In the genomic region with DNA sequence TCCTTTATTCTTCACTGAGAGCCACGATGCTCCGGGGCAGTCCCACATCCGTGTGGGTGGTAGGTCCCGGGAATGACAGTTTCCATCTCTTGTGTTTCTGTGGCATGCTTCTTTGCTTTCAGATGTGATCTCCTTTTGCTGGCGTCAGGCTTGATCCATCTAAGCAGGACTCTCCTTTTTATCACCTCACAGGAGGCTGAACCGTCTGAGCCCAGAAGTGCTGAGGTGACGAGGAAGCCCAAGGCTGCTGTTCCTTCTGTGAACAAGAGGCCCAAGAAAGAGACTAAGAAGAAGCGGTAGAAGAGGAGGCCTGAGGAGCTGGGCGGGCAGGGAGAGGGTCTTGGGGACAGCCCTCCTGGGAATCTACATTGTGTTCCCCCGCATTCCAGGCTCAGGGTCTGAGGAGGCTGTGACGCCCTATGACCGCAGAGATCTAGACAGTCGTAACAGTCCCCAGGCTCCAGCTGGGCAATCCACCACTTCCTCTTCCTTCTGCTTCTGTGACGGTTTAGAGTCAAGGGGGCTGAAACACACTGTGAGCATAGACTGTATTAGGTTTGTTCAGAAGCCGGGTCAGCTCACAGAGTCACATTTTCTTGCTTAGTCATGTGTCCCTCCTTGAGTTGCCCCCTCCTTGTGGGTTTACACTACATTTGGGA, we compare ENCODE assay signal across 10 cellular contexts. TPM values are rescaled to one million over a fixed set of nuclear protein-coding genes. Genes with fewer than 3 reads are reported as not detected.
A peak's percentile ranks its signal among the peaks of the same experiment; 100 is the strongest.
DNase-seq lines count a peak whose midpoint lies in the region; ATAC-seq and TF ChIP-seq lines count a peak whose summit lies in the region.
"Had no signal": no experiment of that assay in that cellular context is flagged by ENCODE, and none has a peak within 500 bp of the region (broad histone marks: within the 10 kb centered on the region; RNA-seq: fewer than 3 reads in every experiment).

No MANE protein-coding gene starts in this region.

- TF ChIP-seq CTCF in Peyer's patch (IDR thresholded peaks at IDR 0.05) (no peak), left ventricle myocardium inferior (IDR thresholded peaks at IDR 0.05; ENCODE audit: borderline replicate concordance) (no peak), transverse colon (IDR thresholded peaks at IDR 0.05) (no peak)

- H3K27ac ChIP-seq in Peyer's patch = peak overlapping the region; percentile 68 to 85 (median 78)
- H3K27ac ChIP-seq in left ventricle myocardium inferior (replicated peaks) = peak overlapping the region; percentile 94
- peak overlapping the region; percentile 75 to 92 (median 80) for H3K27ac ChIP-seq in transverse colon

- WGBS in transverse colon (ENCODE audit: low coverage in 1 of 2), 2 donors = 65 to 100% methylated on average over 3 to 15 of the region's 15 CpGs

- no peak for TF ChIP-seq EP300 in transverse colon (IDR thresholded peaks at IDR 0.05; ENCODE audit: low read depth)

- TF ChIP-seq POLR2A in Peyer's patch (IDR thresholded peaks at IDR 0.05) (no peak), transverse colon (IDR thresholded peaks at IDR 0.05) (no peak)

- in situ Hi-C loops in transverse colon (cut with MboI; ENCODE audit: low pct_ligation_motif_present in 1 of 4, low pct_unique_long_range_greater_than_20kb in 1 of 4, low sequenced_read_pairs in 3 of 4) = no loop called here

- intact Hi-C loops in left ventricle myocardium inferior (cut with micrococcal nuclease) (no loop called here), transverse colon (cut with DNase I; ENCODE audit: low total_unique reads) (no loop called here)

- H3K9me3 ChIP-seq in Peyer's patch (no peaks in the 10 kb centered on the region), left ventricle myocardium inferior (replicated peaks) (no peaks in the 10 kb centered on the region), transverse colon (no peaks in the 10 kb centered on the region)

- H3K4me1 ChIP-seq in Peyer's patch = peaks cover 0 to 38% (median 14%) of the 10 kb centered on the region in 4 donors
- peaks cover 45% of the 10 kb centered on the region for H3K4me1 ChIP-seq in left ventricle myocardium inferior
- peaks cover 22 to 51% (median 33%) of the 10 kb centered on the region in 4 donors for H3K4me1 ChIP-seq in transverse colon

- peaks cover 0 to 20% (median 0%) of the 10 kb centered on the region in 3 donors for H3K36me3 ChIP-seq in Peyer's patch
- H3K36me3 ChIP-seq in left ventricle myocardium inferior = peaks cover 17% of the 10 kb centered on the region
- H3K36me3 ChIP-seq in transverse colon = peaks cover 0 to 5% (median 0%) of the 10 kb centered on the region in 4 donors

- H3K27me3 ChIP-seq in Peyer's patch (no peaks in the 10 kb centered on the region), left ventricle myocardium inferior (ENCODE audit: low read depth) (no peaks in the 10 kb centered on the region), transverse colon (no peaks in the 10 kb centered on the region)

- H3K4me3 ChIP-seq in Peyer's patch (peak overlapping the region in 1 of 4 donors; percentile 18), left ventricle myocardium inferior (no peak overlapping the region), transverse colon (no peak overlapping the region)

- peak; percentile 83 for ATAC-seq in GM18868 (IDR thresholded peaks at IDR 0.05; ENCODE audit: unreplicated experiment)
- peak; percentile 70 for ATAC-seq in HG02798 (IDR thresholded peaks at IDR 0.05; ENCODE audit: poor library complexity, unreplicated experiment)

- DNase-seq in Peyer's patch (peak in 2 of 3 donors; percentile 74 to 80), left ventricle myocardium inferior (no peak), transverse colon (peak; percentile 45), ureter (ENCODE audit: low spot score) (no peak), COLO668 (lab: John Stamatoyannopoulos, UW; ENCODE audit: unreplicated experiment) (no peak)
- DNase-seq in activated CD8-positive, alpha-beta memory T cell treated with anti-CD3 and anti-CD28 coated beads for 24 hours = no peak

RNA-seq across cellular contexts. Expression of a gene that starts 26.8 kb away (rescaled TPM):
- 10 to 100 TPM; 19.8 to 31.4 (median 24.8) TPM for total RNA-seq in Peyer's patch
- 19.2 TPM for total RNA-seq in left ventricle myocardium inferior
- total RNA-seq in transverse colon = 10 to 100 TPM in 3 of 4 donors, 1 to 10 TPM in 1; 8.8 to 31.4 (median 21.3) TPM
- total RNA-seq in ureter = 73.9 TPM

RNA-seq across cellular contexts. Expression of a gene that starts 29.7 kb away (rescaled TPM):
- 100 to 1,000 TPM in 3 of 4 donors, 10 to 100 TPM in 1; 85.8 to 187 (median 146) TPM for total RNA-seq in Peyer's patch
- total RNA-seq in left ventricle myocardium inferior = 4.2 TPM
- 100 to 1,000 TPM in 3 of 4 donors, 10 to 100 TPM in 1; 87.0 to 155 (median 130) TPM for total RNA-seq in transverse colon
- total RNA-seq in ureter = 166 TPM

RNA-seq across cellular contexts. Expression of a gene that starts 54.6 kb away (rescaled TPM):
- total RNA-seq in Peyer's patch (not detected), left ventricle myocardium inferior (0.93 TPM), transverse colon (not detected), ureter (not detected)
- total RNA-seq: fibroblast of villous mesenchyme, NCI-H460 had no signal

Comparison
In these comparisons a context has a peak if more than half of its experiments do, and no peak if none do; other contexts are left out.
1. DNase-seq: peak in Peyer's patch (2 of 3) and transverse colon (single experiment); none in left ventricle myocardium inferior (single experiment), ureter (single experiment), activated CD8-positive, alpha-beta memory T cell treated with anti-CD3 and anti-CD28 coated beads for 24 hours (single experiment) and COLO668 (single experiment).
2. RNA of a gene that starts 29.7 kb away (total RNA-seq): 85.8 to 187 TPM in Peyer's patch, 166 TPM in ureter (single experiment) and 87.0 to 155 TPM in transverse colon; 4.2 TPM in left ventricle myocardium inferior (single experiment); every median in the first group is over 10 times any median in the second.
3. Peak in every context shown above with its lines, with median percentiles within 50 percentile points of each other: H3K27ac ChIP-seq.